In the genomic region with DNA sequence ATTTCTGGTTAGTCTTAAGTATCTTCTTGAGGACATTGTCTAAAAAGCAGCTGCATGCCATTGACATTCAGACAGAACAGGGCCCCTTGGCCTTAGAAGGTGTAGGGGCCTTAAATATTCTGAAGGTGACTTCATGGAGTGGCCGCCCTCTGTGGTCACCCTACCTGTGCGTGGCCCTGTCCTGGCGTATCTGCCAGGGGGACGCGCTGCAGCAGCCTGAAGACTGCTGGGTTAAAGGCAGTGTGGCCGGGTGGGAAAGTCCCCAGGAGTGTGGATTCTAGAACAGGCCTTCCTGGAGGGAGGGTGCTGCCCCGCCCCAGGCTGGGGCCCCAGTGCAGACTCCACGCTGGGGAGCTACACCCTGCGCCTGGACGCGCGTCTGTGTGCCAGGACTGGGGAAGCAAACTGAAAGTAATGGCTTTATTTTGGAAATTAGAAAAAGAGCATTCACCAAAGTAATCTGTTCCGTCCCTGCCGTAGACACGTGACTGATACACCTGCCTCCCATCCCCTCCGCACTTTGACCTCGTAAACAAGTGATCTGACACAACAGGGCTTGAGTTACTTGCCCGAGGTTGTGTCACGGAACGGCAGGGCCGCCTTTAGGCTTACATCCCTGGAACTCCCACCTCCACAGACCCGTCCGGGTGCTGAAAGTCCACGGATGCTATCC, we compare ENCODE assay signal across 9 cellular contexts. TPM values are rescaled to one million over a fixed set of nuclear protein-coding genes. Genes with fewer than 3 reads are reported as not detected.
DNase-seq lines count a peak whose midpoint lies in the region; ATAC-seq and TF ChIP-seq lines count a peak whose summit lies in the region.
"Had no signal": no experiment of that assay in that cellular context is flagged by ENCODE, and none has a peak within 500 bp of the region (broad histone marks: within the 10 kb centered on the region; RNA-seq: fewer than 3 reads in every experiment).

No MANE protein-coding gene starts in this region.

- peak overlapping the region; percentile 92 for H3K27ac Mint-ChIP-seq in activated CD4-positive, alpha-beta memory T cell treated with anti-CD3 and anti-CD28 coated beads, Interleukin-2, amount 10 ng/mL, durations not matched to agents 7 days and 5 days

- H3K27ac ChIP-seq in BLaER1 (no peak overlapping the region), parathyroid adenoma (peak overlapping the region; percentile 93), WERI-Rb-1 (no peak overlapping the region)
- H3K27ac ChIP-seq: neutrophil had no signal

- H3K36me3 ChIP-seq in BLaER1 (peaks cover 11% of the 10 kb centered on the region; the same call in 1 of the 2 replicates), parathyroid adenoma (ENCODE audit: control insufficient read depth, insufficient read depth, low read length) (no peaks in the 10 kb centered on the region), WERI-Rb-1 (peaks cover 31% of the 10 kb centered on the region)
- H3K36me3 ChIP-seq: neutrophil had no signal

- H3K9me3 Mint-ChIP-seq in activated CD4-positive, alpha-beta memory T cell treated with anti-CD3 and anti-CD28 coated beads, Interleukin-2, amount 10 ng/mL, durations not matched to agents 7 days and 5 days = no peaks in the 10 kb centered on the region

- POLR2A ChIA-PET in activated CD4-positive, alpha-beta memory T cell treated with anti-CD3 and anti-CD28 coated beads, Interleukin-2, amount 10 ng/mL, durations not matched to agents 7 days and 5 days (lab: Charles Lee) = interaction anchor here (0.9 to 2.2 kb wide), 8 partner anchors 12 to 216 kb away, joined by 3 to 9 read pairs (median 4); no protein-coding TSS in a partner anchor

- peaks cover 51% of the 10 kb centered on the region for H4K20me1 ChIP-seq in BLaER1

- H3K4me1 Mint-ChIP-seq in activated CD4-positive, alpha-beta memory T cell treated with anti-CD3 and anti-CD28 coated beads, Interleukin-2, amount 10 ng/mL, durations not matched to agents 7 days and 5 days = peaks cover 48% of the 10 kb centered on the region

- H3K9me3 ChIP-seq in BLaER1 (no peaks in the 10 kb centered on the region), parathyroid adenoma (ENCODE audit: control insufficient read depth, low read length) (no peaks in the 10 kb centered on the region), WERI-Rb-1 (ENCODE audit: severe bottlenecking) (no peaks in the 10 kb centered on the region)
- H3K9me3 ChIP-seq: neutrophil had no signal

- peak overlapping the region; percentile 85 for H3K4me2 ChIP-seq in BLaER1
- H3K4me2 ChIP-seq in parathyroid adenoma (ENCODE audit: low read length) = peak overlapping the region; percentile 85

- peak; percentile 34 for ATAC-seq in HG03039 (IDR thresholded peaks at IDR 0.05; ENCODE audit: unreplicated experiment)
- ATAC-seq in esophagus mucosa = peak; percentile 77
- ATAC-seq in GM21528 (IDR thresholded peaks at IDR 0.05; ENCODE audit: low FRiP score, unreplicated experiment) = no peak

- CTCF ChIA-PET in activated CD4-positive, alpha-beta memory T cell treated with anti-CD3 and anti-CD28 coated beads, Interleukin-2, amount 10 ng/mL, durations not matched to agents 7 days and 5 days (lab: Charles Lee) = interaction anchor here (0.6 to 0.8 kb wide), 4 partner anchors 26 to 434 kb away, joined by 3 to 5 read pairs (median 4); no protein-coding TSS in a partner anchor

- peak overlapping the region; percentile 33 for H2AFZ ChIP-seq in parathyroid adenoma

- H3K4me1 ChIP-seq in BLaER1 = peaks cover 23% of the 10 kb centered on the region
- H3K4me1 ChIP-seq in parathyroid adenoma = peaks cover 6% of the 10 kb centered on the region

- peak overlapping the region; percentile 84 for H3K4me3 ChIP-seq in BLaER1
- peak overlapping the region; percentile 76 for H3K4me3 ChIP-seq in parathyroid adenoma (ENCODE audit: low read depth, low read length)
- no peak overlapping the region for H3K4me3 ChIP-seq in WERI-Rb-1 (ENCODE audit: low read depth, low read length)

- H3K36me3 Mint-ChIP-seq in activated CD4-positive, alpha-beta memory T cell treated with anti-CD3 and anti-CD28 coated beads, Interleukin-2, amount 10 ng/mL, durations not matched to agents 7 days and 5 days (ENCODE audit: low read depth) = peaks cover 38% of the 10 kb centered on the region

- TF ChIP-seq CTCF in parathyroid adenoma (IDR thresholded peaks at IDR 0.05) (no peak), WERI-Rb-1 (IDR thresholded peaks at IDR 0.05; ENCODE audit: low read depth, low read length) (no peak)

- peaks cover 28% of the 10 kb centered on the region for H3K79me2 ChIP-seq in parathyroid adenoma

- H3K9ac ChIP-seq in BLaER1 (peak overlapping the region; percentile 85; the same call in 1 of the 2 replicates), parathyroid adenoma (no peak overlapping the region)

- peak; percentile 61 for DNase-seq in activated CD4-positive, alpha-beta memory T cell treated with anti-CD3 and anti-CD28 coated beads, Interleukin-2, amount 10 ng/mL, durations not matched to agents 7 days and 5 days
- DNase-seq in WERI-Rb-1 (no peak), NCI-H1436 treated with DMSO at 0.1 percent for 48 hours (lab: John Stamatoyannopoulos, UW) (no peak)

- H3K27me3 Mint-ChIP-seq in activated CD4-positive, alpha-beta memory T cell treated with anti-CD3 and anti-CD28 coated beads, Interleukin-2, amount 10 ng/mL, durations not matched to agents 7 days and 5 days = no peaks in the 10 kb centered on the region

- H3K4me3 Mint-ChIP-seq in activated CD4-positive, alpha-beta memory T cell treated with anti-CD3 and anti-CD28 coated beads, Interleukin-2, amount 10 ng/mL, durations not matched to agents 7 days and 5 days = peak overlapping the region; percentile 83

- H3K27me3 ChIP-seq in BLaER1 (peaks cover 62% of the 10 kb centered on the region), parathyroid adenoma (ENCODE audit: control insufficient read depth, insufficient read depth, low read length) (no peaks in the 10 kb centered on the region), WERI-Rb-1 (ENCODE audit: insufficient read depth, low read depth, severe bottlenecking) (no peaks in the 10 kb centered on the region)

RNA-seq across cellular contexts. Expression of a gene that starts 1.8 kb away (rescaled TPM):
- 100 to 1,000 TPM; 101 to 102 TPM for total RNA-seq in activated CD4-positive, alpha-beta memory T cell treated with anti-CD3 and anti-CD28 coated beads, Interleukin-2, amount 10 ng/mL, durations not matched to agents 7 days and 5 days
- total RNA-seq in esophagus mucosa = 49.1 TPM
